In genomic region chr11:61361686-61362541, GRCh38 we compare ENCODE assay signal across 1 cellular context.
TF ChIP-seq lines count a peak whose summit lies in the region.

Gene CYB561A3, minus strand, starts transcription at chr11:61361882. Its CDS starts 5,169 bp downstream, at chr11:61356713.
Gene TMEM138, plus strand, starts transcription at chr11:61362374. Its CDS starts 2,017 bp downstream, at chr11:61364391.

TF ChIP-seq in HEK293, 187 proteins besides CTCF, POLR2A, EP300 and RAD21 (continued from another document):
- TF ChIP-seq ZNF449 (tag by site-specific recombination; IDR thresholded peaks at IDR 0.05) (no peak), ZIC2 (tag by site-specific recombination; IDR thresholded peaks at IDR 0.05) (0 out of 2 replicates have a peak, but pooled peaks have one; percentile 24), ZBTB11 (tag by site-specific recombination; conservative IDR thresholded peaks at IDR 0.05; ENCODE audit: low read depth) (peak; percentile 96), ZNF138 (tag by site-specific recombination; IDR thresholded peaks at IDR 0.05; ENCODE audit: borderline replicate concordance) (no peak), OVOL3 (tag by site-specific recombination; IDR thresholded peaks at IDR 0.05) (peak; percentile 56), MEIS1 (CRISPR knock-in tag; IDR thresholded peaks at IDR 0.05; ENCODE audit: borderline replicate concordance) (no peak), ZNF280D (tag by site-specific recombination; IDR thresholded peaks at IDR 0.05) (no peak), ZNF621 (tag by site-specific recombination; IDR thresholded peaks at IDR 0.05) (no peak), ZNF560 (tag by site-specific recombination; IDR thresholded peaks at IDR 0.05; ENCODE audit: borderline replicate concordance) (no peak), ZSCAN23 (tag by site-specific recombination; IDR thresholded peaks at IDR 0.05) (no peak), SCRT2 (tag by site-specific recombination; IDR thresholded peaks at IDR 0.05) (no peak), ZBTB26 (tag by site-specific recombination; optimal IDR thresholded peaks at IDR 0.05) (peak; percentile 62), ZNF555 (tag by site-specific recombination; conservative IDR thresholded peaks at IDR 0.05) (no peak), PRDM10 (tag by site-specific recombination; IDR thresholded peaks at IDR 0.05) (peak; percentile 42; the same call in 1 of the 2 replicates), YY2 (tag by site-specific recombination; IDR thresholded peaks at IDR 0.05) (peak; percentile 75; the same call in 1 of the 2 replicates), ZNF707 (tag by site-specific recombination; IDR thresholded peaks at IDR 0.05) (no peak), ZSCAN18 (tag by site-specific recombination; IDR thresholded peaks at IDR 0.05) (no peak), ZNF211 (tag by site-specific recombination; IDR thresholded peaks at IDR 0.05; ENCODE audit: low read depth) (no peak), ZNF48 (tag by site-specific recombination; IDR thresholded peaks at IDR 0.05) (no peak), KLF8 (tag by site-specific recombination; IDR thresholded peaks at IDR 0.05) (peak; percentile 71), ZBTB1 (tag by site-specific recombination; IDR thresholded peaks at IDR 0.05) (no peak), ZNF549 (tag by site-specific recombination; IDR thresholded peaks at IDR 0.05) (no peak), ATF2 (tag by site-specific recombination; IDR thresholded peaks at IDR 0.05; ENCODE audit: low read depth) (no peak), ZNF561 (tag by site-specific recombination; IDR thresholded peaks at IDR 0.05; ENCODE audit: borderline replicate concordance) (peak; percentile 65; the same call in 1 of the 2 replicates), TCF7L2 (IDR thresholded peaks at IDR 0.05; ENCODE audit: borderline replicate concordance, low read depth, low read length) (no peak), ZNF596 (tag by site-specific recombination; IDR thresholded peaks at IDR 0.05) (no peak), OSR2 (tag by site-specific recombination; IDR thresholded peaks at IDR 0.05) (no peak), HOXD13 (CRISPR knock-in tag; IDR thresholded peaks at IDR 0.05; ENCODE audit: borderline replicate concordance) (no peak), ZNF426 (tag by site-specific recombination; IDR thresholded peaks at IDR 0.05) (no peak)
